9 cellular contexts compared by ENCODE assay signal in genomic region chr11:62713343-62713742, GRCh38. TPM values are rescaled to one million over a fixed set of nuclear protein-coding genes. Genes with fewer than 3 reads are reported as not detected.
A peak's percentile ranks its signal among the peaks of the same experiment; 100 is the strongest.
DNase-seq lines count a peak whose midpoint lies in the region; ATAC-seq and TF ChIP-seq lines count a peak whose summit lies in the region.
"Had no signal": no experiment of that assay in that cellular context is flagged by ENCODE, and none has a peak within 500 bp of the region (broad histone marks: within the 10 kb centered on the region; RNA-seq: fewer than 3 reads in every experiment).

No MANE protein-coding gene starts in this region.

- TF ChIP-seq POLR2A in gastrocnemius medialis (IDR thresholded peaks at IDR 0.05): no peak

- H3K27me3 ChIP-seq in H9 (ENCODE audit: insufficient read depth, low read length): no peaks in the 10 kb centered on the region
- H3K27me3 ChIP-seq in gastrocnemius medialis: no peaks in the 10 kb centered on the region
- H3K27me3 ChIP-seq: ascending aorta had no signal

- intact Hi-C loops in gastrocnemius medialis (cut with DNase I; ENCODE audit: low total_unique reads): no loop called here

- no peak overlapping the region for H4K91ac ChIP-seq in H9 (ENCODE audit: insufficient read length, low read depth, low read length)

- H3K4me3 ChIP-seq in gastrocnemius medialis: no peak overlapping the region
- H3K4me3 ChIP-seq: ascending aorta had no signal

- H2BK12ac ChIP-seq in H9 (ENCODE audit: insufficient read length, low read depth, low read length): no peak overlapping the region

- H3K79me1 ChIP-seq in H9 (ENCODE audit: insufficient read depth, low read depth, low read length, poor library complexity, severe bottlenecking): peaks cover 2% of the 10 kb centered on the region

- H3K4me3 Mint-ChIP-seq in H9 (peak overlapping the region in 1 of 2 experiments; percentile 33; a peak in 2 of 5 replicates), T-helper 17 cell (no peak overlapping the region), immature natural killer cell (no peak overlapping the region)

- no peaks in the 10 kb centered on the region for H3K79me2 ChIP-seq in H9 (ENCODE audit: insufficient read depth, low read length)

- H3K23ac ChIP-seq in H9 (ENCODE audit: insufficient read length, low read depth, low read length): no peak overlapping the region

- H3K4me2 ChIP-seq in H9 (ENCODE audit: insufficient read depth, insufficient read length, low read length): no peak overlapping the region

- no peak overlapping the region for H3K9ac ChIP-seq in H9 (ENCODE audit: extremely low read depth, insufficient read length, low read length)
- H3K9ac ChIP-seq: parathyroid adenoma had no signal

- peaks cover 18% of the 10 kb centered on the region for H3K23me2 ChIP-seq in H9 (ENCODE audit: insufficient read length, low read depth, low read length, poor library complexity, severe bottlenecking)

- peaks cover 46 to 80% (median 75%) of the 10 kb centered on the region in 3 experiments for H3K36me3 Mint-ChIP-seq in H9 (ENCODE audit: insufficient read depth in 1 of 3, low read depth in 3 of 3)
- no peaks in the 10 kb centered on the region for H3K36me3 Mint-ChIP-seq in T-helper 17 cell (ENCODE audit: low read depth)
- H3K36me3 Mint-ChIP-seq in immature natural killer cell: peaks cover 15 to 39% (median 29%) of the 10 kb centered on the region in 3 donors

- H3K4me1 Mint-ChIP-seq in H9 (peaks cover 27 to 52% of the 10 kb centered on the region in 2 experiments), T-helper 17 cell (peaks cover 39% of the 10 kb centered on the region), immature natural killer cell (peaks cover 30 to 52% of the 10 kb centered on the region in 2 donors)

- no peak overlapping the region for H3T11ph ChIP-seq in H9 (ENCODE audit: low read length)

- no peak overlapping the region for H2AK5ac ChIP-seq in H9 (ENCODE audit: insufficient read length, low read length)

- H3K27me3 Mint-ChIP-seq in H9 (ENCODE audit: low read depth): no peaks in the 10 kb centered on the region
- no peaks in the 10 kb centered on the region for H3K27me3 Mint-ChIP-seq in T-helper 17 cell
- peaks cover 2 to 6% (median 4%) of the 10 kb centered on the region in 3 donors for H3K27me3 Mint-ChIP-seq in immature natural killer cell (ENCODE audit: low read depth in 3 of 3)

- no peak overlapping the region for H3K18ac ChIP-seq in H9 (ENCODE audit: insufficient read length, low read depth, low read length)

- H3K4me1 ChIP-seq in H9 (ENCODE audit: insufficient read depth, low read length): peaks cover 2% of the 10 kb centered on the region; the same call in 1 of the 2 replicates
- peaks cover 14 to 30% of the 10 kb centered on the region in 2 donors for H3K4me1 ChIP-seq in gastrocnemius medialis

- H2BK15ac ChIP-seq in H9 (ENCODE audit: low read depth, low read length): no peak overlapping the region

- H3K27ac ChIP-seq in H9 (ENCODE audit: insufficient read length, low read depth, low read length): no peak overlapping the region
- peak overlapping the region; percentile 42 to 74 (median 60) for H3K27ac ChIP-seq in gastrocnemius medialis
- H3K27ac ChIP-seq: ascending aorta, parathyroid adenoma had no signal

- H3K36me3 ChIP-seq in gastrocnemius medialis: peaks cover 0 to 63% of the 10 kb centered on the region in 2 donors

- H3K56ac ChIP-seq in H9 (ENCODE audit: insufficient read length, low read depth, low read length): no peak overlapping the region

- no peak overlapping the region for H2AFZ ChIP-seq in H9 (ENCODE audit: low read length)
- H2AFZ ChIP-seq: parathyroid adenoma had no signal

- no CpG with 5 or more reads among the region's 2 CpGs for WGBS in H9 (ENCODE audit: extremely low coverage, insufficient read length, low lambda C conversion rate)

- no peak for TF ChIP-seq CTCF in H9 (conservative IDR thresholded peaks at IDR 0.05)
- no peak for TF ChIP-seq CTCF in gastrocnemius medialis (IDR thresholded peaks at IDR 0.05 in 4 of 5, conservative IDR thresholded peaks at IDR 0.05 in 1 of 5)

- H3K9me3 ChIP-seq in H9 (ENCODE audit: control insufficient read depth, low read depth, low read length) (no peaks in the 10 kb centered on the region), T-helper 17 cell (ENCODE audit: control insufficient read depth, low read length, poor library complexity, severe bottlenecking) (no peaks in the 10 kb centered on the region), gastrocnemius medialis (no peaks in the 10 kb centered on the region)
- H3K9me3 ChIP-seq: ascending aorta had no signal

- H3K4ac ChIP-seq in H9 (ENCODE audit: low read depth, low read length): no peak overlapping the region

- H4K20me1 ChIP-seq in H9 (ENCODE audit: control insufficient read depth, insufficient read depth, insufficient read length): no peaks in the 10 kb centered on the region

- H2BK20ac ChIP-seq in H9 (ENCODE audit: low read depth, low read length, poor library complexity, severe bottlenecking): no peak overlapping the region

- no peak for ATAC-seq in T-helper 17 cell
- ATAC-seq in gastrocnemius medialis: no peak
- no peak for ATAC-seq in HG02870 (IDR thresholded peaks at IDR 0.05; ENCODE audit: unreplicated experiment)
- no peak for ATAC-seq in HG03378 (IDR thresholded peaks at IDR 0.05; ENCODE audit: unreplicated experiment)

- no peak overlapping the region for H4K8ac ChIP-seq in H9 (replicated peaks; ENCODE audit: insufficient read length, low read depth, low read length)

- in situ Hi-C loops in gastrocnemius medialis (cut with MboI; ENCODE audit: low sequenced_read_pairs in 4 of 4): loop anchor here in 1 of 4 donors (25.0 kb wide), 1 partner anchor 101 kb away; the partner anchor contains the start of genes B3GAT3, EML3, MTA2 and ROM1

- H2BK5ac ChIP-seq in H9 (ENCODE audit: insufficient read length, low read length): no peak overlapping the region

- peak overlapping the region; percentile 70 to 89 (median 87); a peak in 6 of 7 replicates for H3K27ac Mint-ChIP-seq in H9
- peak overlapping the region; percentile 91 for H3K27ac Mint-ChIP-seq in T-helper 17 cell
- peak overlapping the region; percentile 28 to 90 (median 71) for H3K27ac Mint-ChIP-seq in immature natural killer cell

- DNase-seq in H9: no peak
- DNase-seq in T-helper 17 cell: no peak
- no peak for DNase-seq in immature natural killer cell
- no peak for DNase-seq in gastrocnemius medialis
- DNase-seq in DMS79 treated with DMSO at 0.1 percent for 48 hours (lab: John Stamatoyannopoulos, UW): no peak

- H3K9me3 Mint-ChIP-seq in H9 (no peaks in the 10 kb centered on the region; a peak in 1 of 5 replicates), immature natural killer cell (no peaks in the 10 kb centered on the region)

- no peak overlapping the region for H3K14ac ChIP-seq in H9 (ENCODE audit: insufficient read depth, low read length)

- H2BK120ac ChIP-seq in H9 (ENCODE audit: low read depth, low read length, poor library complexity, severe bottlenecking): no peak overlapping the region

- no peak overlapping the region for H4K5ac ChIP-seq in H9 (ENCODE audit: insufficient read length, low read depth, low read length)

RNA-seq across cellular contexts. Expression of gene GNG3, which starts 5.9 kb away (rescaled TPM):
- 3.2 and 3.4 TPM in 2 replicates for total RNA-seq in H9 (2021)
- not detected for total RNA-seq in T-helper 17 cell
- not detected for polyA plus RNA-seq in immature natural killer cell
- not detected for total RNA-seq in gastrocnemius medialis
- total RNA-seq: ascending aorta had no signal

RNA-seq across cellular contexts. Expression of gene BSCL2, which starts 6.1 kb away (rescaled TPM):
- total RNA-seq in H9 (2021) (68.4 and 77.4 TPM in 2 replicates), T-helper 17 cell (10 to 100 TPM; 20.8 to 20.9 TPM), gastrocnemius medialis (100 to 1,000 TPM in 1 of 4 donors, 10 to 100 TPM in 3; 33.4 to 114 (median 55.6) TPM)
- 10 to 100 TPM; 52.5 to 54.1 (median 53.6) TPM for polyA plus RNA-seq in immature natural killer cell

RNA-seq across cellular contexts. Expression of gene HNRNPUL2, which starts 13.9 kb away (rescaled TPM):
- total RNA-seq in H9 (2021): 40.6 and 43.5 TPM in 2 replicates
- 10 to 100 TPM; 41.4 to 43.2 TPM for total RNA-seq in T-helper 17 cell
- 1 to 10 TPM in 2 of 3 donors, under 1 TPM in 1; 0.97 to 4.8 (median 1.1) TPM for polyA plus RNA-seq in immature natural killer cell
- total RNA-seq in gastrocnemius medialis: 10 to 100 TPM in 3 of 4 donors, 1 to 10 TPM in 1; 4.8 to 14.9 (median 11.8) TPM

RNA-seq across cellular contexts. Expression of gene TTC9C, which starts 14.9 kb away (rescaled TPM):
- 31.6 and 33.4 TPM in 2 replicates for total RNA-seq in H9 (2021)
- total RNA-seq in T-helper 17 cell: 10 to 100 TPM; 11.0 to 14.1 TPM
- polyA plus RNA-seq in immature natural killer cell: 10 to 100 TPM; 11.2 to 19.0 (median 14.5) TPM
- total RNA-seq in gastrocnemius medialis: 10 to 100 TPM; 11.5 to 16.3 (median 14.1) TPM

RNA-seq across cellular contexts. Expression of gene LRRN4CL, which starts 24.0 kb away (rescaled TPM):
- total RNA-seq in H9 (2021): 0.59 and 0.79 TPM in 2 replicates
- not detected for total RNA-seq in T-helper 17 cell
- polyA plus RNA-seq in immature natural killer cell: not detected
- total RNA-seq in gastrocnemius medialis: 1 to 10 TPM; 3.7 to 6.4 (median 5.9) TPM
